In genomic region chr14:104977681-104978647, GRCh38 we compare ENCODE assay signal across 8 cellular contexts. TPM values are rescaled to one million over a fixed set of nuclear protein-coding genes. Genes with fewer than 3 reads are reported as not detected.
DNase-seq lines count a peak whose midpoint lies in the region; ATAC-seq and TF ChIP-seq lines count a peak whose summit lies in the region.

TSS of gene AHNAK2 (minus strand) at chr14:104978374. CDS start at chr14:104978237, 137 bp downstream.

- BruUV-seq in HCT116 (replicated peaks; lab: Mats Ljungman, UMichigan), result no TSS peak

- H2AFZ ChIP-seq in ACC112 (ENCODE audit: low read length, unreplicated experiment) (peak within 1 kb of the TSS; percentile 42), HCT116 (ENCODE audit: low read depth, low read length, poor library complexity, severe bottlenecking) (no peak within 1 kb of the TSS)

- H3K4me1 ChIP-seq in ACC112 (ENCODE audit: control insufficient read depth, insufficient read depth, low read length, unreplicated experiment), result peaks cover 32% of the 10 kb centered on the region
- H3K4me1 ChIP-seq in HCT116 (ENCODE audit: control insufficient read depth in 1 of 2, insufficient read depth in 2 of 2, low read length in 2 of 2), result peaks cover 55 to 74% of the 10 kb centered on the region in 2 experiments
- H3K4me1 ChIP-seq in thyroid gland, result peaks cover 38 to 78% of the 10 kb centered on the region in 2 donors

- H3K79me2 ChIP-seq in ACC112 (ENCODE audit: control insufficient read depth, insufficient read depth, low read length, unreplicated experiment) (no peaks in the 10 kb centered on the region), HCT116 (ENCODE audit: insufficient read depth, low read length) (peaks cover 4% of the 10 kb centered on the region; the same call in 1 of the 2 replicates)

- H3K27ac Mint-ChIP-seq in natural killer cell treated with Interleukin-12 subunit alpha and Interleukin-12 subunit beta and Interleukin-15 and Interleukin-18, amount 100 ng/mL, for 72 hours, result no peak within 1 kb of the TSS

- H3K9me3 ChIP-seq in HCT116 (ENCODE audit: control insufficient read depth in 1 of 2, insufficient read depth in 1 of 2, low read depth in 1 of 2, low read length in 2 of 2), result no peaks in the 10 kb centered on the region
- H3K9me3 ChIP-seq in thyroid gland, result no peaks in the 10 kb centered on the region

- ATAC-seq in HCT116 (peak; percentile 77), GM21717 (IDR thresholded peaks at IDR 0.05; ENCODE audit: unreplicated experiment) (no peak)
- ATAC-seq in natural killer cell treated with Interleukin-12 subunit alpha and Interleukin-12 subunit beta and Interleukin-15 and Interleukin-18, amount 100 ng/mL, for 72 hours, result peak; percentile 74 to 87

- no peaks in the 10 kb centered on the region for H3K36me3 Mint-ChIP-seq in natural killer cell treated with Interleukin-12 subunit alpha and Interleukin-12 subunit beta and Interleukin-15 and Interleukin-18, amount 100 ng/mL, for 72 hours

- H4K20me1 ChIP-seq in HCT116 (ENCODE audit: insufficient read depth), result no peaks in the 10 kb centered on the region

- H3K9ac ChIP-seq in HCT116 (ENCODE audit: low read length), result peak within 1 kb of the TSS; percentile 80

- 11% methylated on average over 17 of the region's 111 CpGs for WGBS in thyroid gland, 2 donors

- no peak within 1 kb of the TSS for H3K27ac ChIP-seq in ACC112 (ENCODE audit: low read depth, low read length)
- H3K27ac ChIP-seq in HCT116 (ENCODE audit: low read depth, low read length), result peak within 1 kb of the TSS; percentile 77
- H3K27ac ChIP-seq in thyroid gland, result no peak within 1 kb of the TSS

- H3K27me3 Mint-ChIP-seq in natural killer cell treated with Interleukin-12 subunit alpha and Interleukin-12 subunit beta and Interleukin-15 and Interleukin-18, amount 100 ng/mL, for 72 hours, result peaks cover 10 to 17% of the 10 kb centered on the region in 2 donors

- H3K4me2 ChIP-seq in HCT116 (ENCODE audit: low read length), result peak within 1 kb of the TSS; percentile 90

- intact Hi-C loops in HCT116 (cut with micrococcal nuclease), result loop anchor here (10.0 kb wide), 1 partner anchor 187 kb away; the partner anchor contains the start of gene JAG2
- intact Hi-C loops in thyroid gland (cut with DNase I), result loop anchor here (5.0 to 10.0 kb wide), 2 partner anchors 109 to 153 kb away; no protein-coding TSS in a partner anchor

- peaks cover 9 to 11% of the 10 kb centered on the region in 2 donors for H3K4me1 Mint-ChIP-seq in natural killer cell treated with Interleukin-12 subunit alpha and Interleukin-12 subunit beta and Interleukin-15 and Interleukin-18, amount 100 ng/mL, for 72 hours (ENCODE audit: low read depth in 2 of 2)

- TF ChIP-seq POLR2A in HCT116 (IDR thresholded peaks at IDR 0.05; ENCODE audit: borderline replicate concordance, extremely low read depth, insufficient read depth, insufficient read length) (peak; percentile 67), thyroid gland (IDR thresholded peaks at IDR 0.05) (peak in 1 of 2 donors; percentile 69)

- no peak for TF ChIP-seq RAD21 in HCT116 (IDR thresholded peaks at IDR 0.05; ENCODE audit: low read depth)

- TF ChIP-seq CTCF in HCT116 (IDR thresholded peaks at IDR 0.05 in 2 of 3, conservative IDR thresholded peaks at IDR 0.05 in 1 of 3; ENCODE audit: borderline replicate concordance in 1 of 3, insufficient read depth in 1 of 3, low read depth in 2 of 3, low read length in 2 of 3) (no peak), fibroblast of villous mesenchyme (IDR thresholded peaks at IDR 0.05; ENCODE audit: insufficient read depth, low read depth, low read length) (no peak), thyroid gland (IDR thresholded peaks at IDR 0.05) (no peak)

- no peaks in the 10 kb centered on the region for H3K27me3 ChIP-seq in ACC112 (ENCODE audit: insufficient read depth, low read length)
- H3K27me3 ChIP-seq in HCT116 (ENCODE audit: insufficient read depth, low read length), result no peaks in the 10 kb centered on the region
- H3K27me3 ChIP-seq in thyroid gland, result no peaks in the 10 kb centered on the region

- H3K4me3 Mint-ChIP-seq in natural killer cell treated with Interleukin-12 subunit alpha and Interleukin-12 subunit beta and Interleukin-15 and Interleukin-18, amount 100 ng/mL, for 72 hours, result peak within 1 kb of the TSS; percentile 79

- H3K9me2 ChIP-seq in HCT116 (ENCODE audit: insufficient read depth), result no peaks in the 10 kb centered on the region

- H3K9me3 Mint-ChIP-seq in natural killer cell treated with Interleukin-12 subunit alpha and Interleukin-12 subunit beta and Interleukin-15 and Interleukin-18, amount 100 ng/mL, for 72 hours, result no peaks in the 10 kb centered on the region

- no peaks in the 10 kb centered on the region for H3K36me3 ChIP-seq in ACC112 (ENCODE audit: insufficient read depth, low read length)
- no peaks in the 10 kb centered on the region for H3K36me3 ChIP-seq in HCT116 (ENCODE audit: control insufficient read depth in 1 of 2, insufficient read depth in 2 of 2, low read length in 2 of 2)
- H3K36me3 ChIP-seq in thyroid gland, result no peaks in the 10 kb centered on the region

- POLR2A ChIA-PET in HCT116 (lab: Charles Lee), result interaction anchor here (0.7 kb wide), 1 partner anchor 43 kb away, joined by 4 read pairs; the partner anchor contains the start of gene CDCA4

- peak; percentile 68 for DNase-seq in HCT116 (ENCODE audit: low read depth, low spot score)
- DNase-seq in OCI-M2 (lab: John Stamatoyannopoulos, UW; ENCODE audit: unreplicated experiment), result peak; percentile 85
- peak; percentile 43 for DNase-seq in activated T-helper 9 cell treated with anti-CD3 and anti-CD28 coated beads, Interleukin-2, amount 50 U/mL, for 16 hours (ENCODE audit: low read depth)
- peak; percentile 77 for DNase-seq in fibroblast of villous mesenchyme (ENCODE audit: low read depth)
- DNase-seq in natural killer cell treated with Interleukin-12 subunit alpha and Interleukin-12 subunit beta and Interleukin-15 and Interleukin-18, amount 100 ng/mL, for 72 hours (ENCODE audit: low spot score), result peak; percentile 61
- DNase-seq in thyroid gland, result peak; percentile 78 to 82

- CTCF ChIA-PET in HCT116 (lab: Charles Lee), result interaction anchor here (1.2 kb wide), 1 partner anchor 68 kb away, joined by 5 read pairs; no protein-coding TSS in a partner anchor

- peak within 1 kb of the TSS; percentile 81 for H3K4me3 ChIP-seq in ACC112 (ENCODE audit: low read depth, low read length)
- H3K4me3 ChIP-seq in HCT116 (replicated peaks in 1 of 2; ENCODE audit: low read depth in 1 of 2, low read length in 2 of 2), result peak within 1 kb of the TSS; percentile 75 to 80
- H3K4me3 ChIP-seq in fibroblast of villous mesenchyme (ENCODE audit: low read depth, low read length), result peak within 1 kb of the TSS; percentile 59
- peak within 1 kb of the TSS in 1 of 3 donors; percentile 26 for H3K4me3 ChIP-seq in thyroid gland (replicated peaks in 1 of 3)

- RAD21 ChIA-PET in HCT116 (lab: Charles Lee; ENCODE audit: low non-redundant PET in 1 of 2, low total read pairs in 2 of 2, uncharacterized antibody in 2 of 2, unreplicated experiment in 2 of 2), result no interaction called here

TF ChIP-seq in HCT116, 20 proteins besides CTCF, POLR2A, EP300 and RAD21:
- TF ChIP-seq EZH2phosphoT487 (IDR thresholded peaks at IDR 0.05; ENCODE audit: borderline replicate concordance), result no peak
- TF ChIP-seq YY1 (IDR thresholded peaks at IDR 0.05; ENCODE audit: extremely low read depth, insufficient replicate concordance, low read depth, low read length), result peak; percentile 10
- peak; percentile 91 for TF ChIP-seq POLR2AphosphoS5 (IDR thresholded peaks at IDR 0.05; ENCODE audit: low read depth, low read length)
- TF ChIP-seq ZNF274 (IDR thresholded peaks at IDR 0.05; ENCODE audit: low read depth, low read length), result no peak
- peak; percentile 29; the same call in 1 of the 2 replicates for TF ChIP-seq ZFX (IDR thresholded peaks at IDR 0.05)
- TF ChIP-seq ZBTB33 (IDR thresholded peaks at IDR 0.05; ENCODE audit: extremely low read depth, insufficient replicate concordance, low read length), result no peak

RNA-seq across cellular contexts. Expression of gene AHNAK2, which starts in this region (rescaled TPM):
- total RNA-seq in HCT116 (2021; ENCODE audit: unreplicated experiment) (45.0 TPM), fibroblast of villous mesenchyme (32.2 and 32.4 TPM in 2 replicates), thyroid gland (10 to 100 TPM in 1 of 4 donors, 1 to 10 TPM in 3; 3.7 to 12.5 (median 6.9) TPM)
- polyA plus RNA-seq in HCT116 (2012), result 37.0 and 46.7 TPM in 2 replicates
- not detected for total RNA-seq in natural killer cell treated with Interleukin-12 subunit alpha and Interleukin-12 subunit beta and Interleukin-15 and Interleukin-18, amount 100 ng/mL, for 72 hours

Comparison
In these comparisons a context has a peak if more than half of its experiments do, and no peak if none do; other contexts are left out.
1. RNA of gene AHNAK2 (total RNA-seq): 45.0 TPM in HCT116 (single experiment), 32.2 to 32.4 TPM in fibroblast of villous mesenchyme and 3.7 to 12.5 TPM in thyroid gland; not detected in natural killer cell treated with Interleukin-12 subunit alpha and Interleukin-12 subunit beta and Interleukin-15 and Interleukin-18, amount 100 ng/mL, for 72 hours; every median in the first group is over 4 times any median in the second.
2. Peak in DNase-seq and ATAC-seq in natural killer cell treated with Interleukin-12 subunit alpha and Interleukin-12 subunit beta and Interleukin-15 and Interleukin-18, amount 100 ng/mL, for 72 hours; RNA of the gene not detected or under 1 TPM.
3. Peak in every context shown above with its lines, with median percentiles within 50 percentile points of each other: DNase-seq.